In genomic region chr2:6993230-6993640, GRCh38 we compare ENCODE assay signal across 1 cellular context.
TF ChIP-seq lines count a peak whose summit lies in the region.

No MANE protein-coding gene starts in this region.

TF ChIP-seq in GM23338, 12 proteins besides CTCF, POLR2A, EP300 and RAD21 (continued from another document):
- no peak for TF ChIP-seq STAT1 (IDR thresholded peaks at IDR 0.05; ENCODE audit: unreplicated experiment)
- TF ChIP-seq EZH2phosphoT487 (IDR thresholded peaks at IDR 0.05; ENCODE audit: unreplicated experiment) = no peak
- TF ChIP-seq POLR2AphosphoS5 (IDR thresholded peaks at IDR 0.05; ENCODE audit: low read depth) = no peak
- TF ChIP-seq NANOG (IDR thresholded peaks at IDR 0.05; ENCODE audit: borderline replicate concordance) = no peak
- no peak for TF ChIP-seq REST (IDR thresholded peaks at IDR 0.05; ENCODE audit: unreplicated experiment)
- TF ChIP-seq CREB1 (CRISPR knock-in tag; IDR thresholded peaks at IDR 0.05; ENCODE audit: low read depth) = no peak
- TF ChIP-seq ZNF331 (CRISPR knock-in tag; IDR thresholded peaks at IDR 0.05; ENCODE audit: low read depth) = no peak
TF ChIP-seq in GM23338: peak in this region for 0.
